3 cellular contexts compared by ENCODE assay signal in the genomic region with DNA sequence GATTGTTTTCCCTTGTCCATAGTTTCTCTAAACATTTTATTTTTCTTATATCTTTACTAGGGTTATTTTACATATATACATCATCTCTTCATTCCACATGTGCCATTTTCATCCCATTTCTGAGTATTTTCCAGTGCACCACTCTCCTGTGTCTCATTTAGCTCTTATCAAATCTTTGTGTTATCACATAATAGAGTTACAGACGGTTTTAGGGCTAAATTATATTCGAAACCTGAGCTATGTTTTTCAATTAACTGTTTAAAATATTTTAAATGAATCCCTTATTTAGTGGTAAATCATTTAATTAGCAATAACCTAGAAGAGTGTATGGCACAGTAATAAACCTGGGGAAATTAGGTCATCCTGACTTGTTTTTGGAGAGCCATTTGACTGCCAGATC.
"Had no signal": no experiment of that assay in that cellular context is flagged by ENCODE, and none has a peak within 500 bp of the region (broad histone marks: within the 10 kb centered on the region; RNA-seq: fewer than 3 reads in every experiment).

No MANE protein-coding gene starts in this region.

- DNase-seq: GDM1, GF-D8 had no signal

- ATAC-seq: GM12878 had no signal

- H3K4me3 ChIP-seq: GM12878 had no signal
